In genomic region chr2:135531231-135532197, GRCh38 we compare ENCODE assay signal across 8 cellular contexts. TPM values are rescaled to one million over a fixed set of nuclear protein-coding genes. Genes with fewer than 3 reads are reported as not detected.
A peak's percentile ranks its signal among the peaks of the same experiment; 100 is the strongest.
DNase-seq lines count a peak whose midpoint lies in the region; ATAC-seq and TF ChIP-seq lines count a peak whose summit lies in the region.

Gene R3HDM1, plus strand, starts transcription at chr2:135531484. Its CDS starts 73,362 bp downstream, at chr2:135604846.

- H3K36me3 ChIP-seq in DND-41 (ENCODE audit: insufficient read depth, low read length) = peaks cover 3% of the 10 kb centered on the region; the same call in 1 of the 2 replicates
- H3K36me3 ChIP-seq in KMS-11 (ENCODE audit: insufficient read depth) = no peaks in the 10 kb centered on the region
- H3K36me3 ChIP-seq in Peyer's patch = no peaks in the 10 kb centered on the region
- no peaks in the 10 kb centered on the region for H3K36me3 ChIP-seq in muscle layer of colon (ENCODE audit: insufficient read depth, low read length)

- peaks cover 43% of the 10 kb centered on the region for H3K4me1 ChIP-seq in DND-41 (ENCODE audit: insufficient read depth, low read length)
- peaks cover 19% of the 10 kb centered on the region for H3K4me1 ChIP-seq in KMS-11 (ENCODE audit: low read depth, poor library complexity, severe bottlenecking)
- H3K4me1 ChIP-seq in Peyer's patch = peaks cover 0 to 19% (median 0%) of the 10 kb centered on the region in 4 donors
- H3K4me1 ChIP-seq in muscle layer of colon (ENCODE audit: insufficient read depth, low read length) = peaks cover 6% of the 10 kb centered on the region

- H3K9me3 ChIP-seq in DND-41 (ENCODE audit: insufficient read depth, low read length, severe bottlenecking) (no peaks in the 10 kb centered on the region), Peyer's patch (no peaks in the 10 kb centered on the region), muscle layer of colon (ENCODE audit: low read length) (no peaks in the 10 kb centered on the region)

- TF ChIP-seq POLR2A in Peyer's patch (IDR thresholded peaks at IDR 0.05) = peak in 1 of 2 donors; percentile 12

- H3K27ac ChIP-seq in DND-41 (ENCODE audit: low read length) (peak within 1 kb of the TSS; percentile 96), KMS-11 (peak within 1 kb of the TSS; percentile 92), Peyer's patch (peak within 1 kb of the TSS; percentile 75 to 94 (median 90)), muscle layer of colon (ENCODE audit: low read depth, low read length) (peak within 1 kb of the TSS; percentile 88)

- peak; percentile 99 for DNase-seq in DND-41
- peak; percentile 94 to 99 (median 94) for DNase-seq in Peyer's patch
- DNase-seq in activated T-cell treated with anti-CD3 and anti-CD28 coated beads, Interleukin-2, amount 50 U/mL, for 48 hours = peak; percentile 94 to 95
- DNase-seq in stimulated activated CD8-positive, alpha-beta memory T cell treated with anti-CD3 and anti-CD28 coated beads, Interleukin-7, amount 100 ng/mL, for 24 hours (ENCODE audit: low read depth) = peak; percentile 87

- peak; percentile 82 for ATAC-seq in DND-41 (ENCODE audit: insufficient read depth, low read depth)
- ATAC-seq in GM21737 (IDR thresholded peaks at IDR 0.05; ENCODE audit: unreplicated experiment) = peak; percentile 77
- ATAC-seq in esophagus mucosa = peak; percentile 97

- H3K9ac ChIP-seq in DND-41 (ENCODE audit: low read depth, low read length) (peak within 1 kb of the TSS; percentile 76), KMS-11 (peak within 1 kb of the TSS; percentile 88), muscle layer of colon (ENCODE audit: low read length) (peak within 1 kb of the TSS; percentile 55)

- H3K27me3 ChIP-seq in DND-41 (ENCODE audit: insufficient read depth, low read length, poor library complexity) (no peaks in the 10 kb centered on the region), KMS-11 (ENCODE audit: insufficient read depth, low read depth) (no peaks in the 10 kb centered on the region), Peyer's patch (no peaks in the 10 kb centered on the region), muscle layer of colon (ENCODE audit: control insufficient read depth in 1 of 2, insufficient read depth in 2 of 2, low read length in 2 of 2) (no peaks in the 10 kb centered on the region)

- H3K4me3 ChIP-seq in DND-41 (ENCODE audit: low read depth in 1 of 2, low read length in 2 of 2) = peak within 1 kb of the TSS; percentile 73 to 76
- H3K4me3 ChIP-seq in KMS-11 (IDR thresholded peaks at IDR 0.05; ENCODE audit: insufficient read depth, low read depth, low read length) = no peak within 1 kb of the TSS
- H3K4me3 ChIP-seq in Peyer's patch = peak within 1 kb of the TSS; percentile 84 to 99 (median 86)
- H3K4me3 ChIP-seq in muscle layer of colon (ENCODE audit: low read depth in 1 of 2, low read length in 2 of 2) = peak within 1 kb of the TSS; percentile 86 to 95

- H2AFZ ChIP-seq in DND-41 (ENCODE audit: low read depth, low read length) (peak within 1 kb of the TSS; percentile 87), KMS-11 (ENCODE audit: low read depth) (peak within 1 kb of the TSS; percentile 80)

- H3K4me2 ChIP-seq in DND-41 (ENCODE audit: insufficient read depth, low read length) (peak within 1 kb of the TSS; percentile 69), KMS-11 (peak within 1 kb of the TSS; percentile 82)

- peaks cover 86% of the 10 kb centered on the region for H3K79me2 ChIP-seq in DND-41 (ENCODE audit: insufficient read depth, low read length)
- peaks cover 44% of the 10 kb centered on the region for H3K79me2 ChIP-seq in KMS-11 (ENCODE audit: insufficient read depth, low read depth)

- H4K20me1 ChIP-seq in DND-41 (ENCODE audit: insufficient read depth, low read length) = peaks cover 12% of the 10 kb centered on the region; the same call in 1 of the 2 replicates
- H4K20me1 ChIP-seq in KMS-11 (ENCODE audit: insufficient read depth) = no peaks in the 10 kb centered on the region

- TF ChIP-seq CTCF in DND-41 (IDR thresholded peaks at IDR 0.05; ENCODE audit: borderline replicate concordance, extremely low read depth, low read length, poor library complexity, severe bottlenecking) (peak; percentile 69), KMS-11 (conservative IDR thresholded peaks at IDR 0.05; ENCODE audit: low read depth, low read length) (no peak), Peyer's patch (IDR thresholded peaks at IDR 0.05) (no peak)

RNA-seq across cellular contexts. Expression of gene R3HDM1, which starts in this region (rescaled TPM):
- 10 to 100 TPM; 15.9 to 88.3 (median 25.0) TPM for total RNA-seq in Peyer's patch
- total RNA-seq in esophagus mucosa = 26.0 TPM
